Comparison of ENCODE assay signal across 1 cellular context in genomic region chr1:26692211-26692792, GRCh38.
TF ChIP-seq lines count a peak whose summit lies in the region.

No MANE protein-coding gene starts in this region.

TF ChIP-seq in HEK293, 187 proteins besides CTCF, POLR2A, EP300 and RAD21 (continued from another document and continues in another):
- TF ChIP-seq, protein P1, sequence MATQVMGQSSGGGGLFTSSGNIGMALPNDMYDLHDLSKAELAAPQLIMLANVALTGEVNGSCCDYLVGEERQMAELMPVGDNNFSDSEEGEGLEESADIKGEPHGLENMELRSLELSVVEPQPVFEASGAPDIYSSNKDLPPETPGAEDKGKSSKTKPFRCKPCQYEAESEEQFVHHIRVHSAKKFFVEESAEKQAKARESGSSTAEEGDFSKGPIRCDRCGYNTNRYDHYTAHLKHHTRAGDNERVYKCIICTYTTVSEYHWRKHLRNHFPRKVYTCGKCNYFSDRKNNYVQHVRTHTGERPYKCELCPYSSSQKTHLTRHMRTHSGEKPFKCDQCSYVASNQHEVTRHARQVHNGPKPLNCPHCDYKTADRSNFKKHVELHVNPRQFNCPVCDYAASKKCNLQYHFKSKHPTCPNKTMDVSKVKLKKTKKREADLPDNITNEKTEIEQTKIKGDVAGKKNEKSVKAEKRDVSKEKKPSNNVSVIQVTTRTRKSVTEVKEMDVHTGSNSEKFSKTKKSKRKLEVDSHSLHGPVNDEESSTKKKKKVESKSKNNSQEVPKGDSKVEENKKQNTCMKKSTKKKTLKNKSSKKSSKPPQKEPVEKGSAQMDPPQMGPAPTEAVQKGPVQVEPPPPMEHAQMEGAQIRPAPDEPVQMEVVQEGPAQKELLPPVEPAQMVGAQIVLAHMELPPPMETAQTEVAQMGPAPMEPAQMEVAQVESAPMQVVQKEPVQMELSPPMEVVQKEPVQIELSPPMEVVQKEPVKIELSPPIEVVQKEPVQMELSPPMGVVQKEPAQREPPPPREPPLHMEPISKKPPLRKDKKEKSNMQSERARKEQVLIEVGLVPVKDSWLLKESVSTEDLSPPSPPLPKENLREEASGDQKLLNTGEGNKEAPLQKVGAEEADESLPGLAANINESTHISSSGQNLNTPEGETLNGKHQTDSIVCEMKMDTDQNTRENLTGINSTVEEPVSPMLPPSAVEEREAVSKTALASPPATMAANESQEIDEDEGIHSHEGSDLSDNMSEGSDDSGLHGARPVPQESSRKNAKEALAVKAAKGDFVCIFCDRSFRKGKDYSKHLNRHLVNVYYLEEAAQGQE (tag by site-specific recombination; IDR thresholded peaks at IDR 0.05) = no peak
- TF ChIP-seq ZNF311 (tag by site-specific recombination; IDR thresholded peaks at IDR 0.05; ENCODE audit: borderline replicate concordance) (no peak), ZSCAN23 (tag by site-specific recombination; IDR thresholded peaks at IDR 0.05) (peak; percentile 62; the same call in 1 of the 2 replicates), ZNF302 (tag by site-specific recombination; IDR thresholded peaks at IDR 0.05; ENCODE audit: low read depth) (no peak), ZNF19 (tag by site-specific recombination; IDR thresholded peaks at IDR 0.05; ENCODE audit: low read depth) (no peak), ZNF530 (tag by site-specific recombination; IDR thresholded peaks at IDR 0.05; ENCODE audit: low read depth) (no peak), ZNF324 (tag by site-specific recombination; IDR thresholded peaks at IDR 0.05) (peak; percentile 86), ZNF623 (tag by site-specific recombination; IDR thresholded peaks at IDR 0.05) (no peak), ZNF175 (tag by site-specific recombination; IDR thresholded peaks at IDR 0.05) (no peak), ZBTB21 (tag by site-specific recombination; IDR thresholded peaks at IDR 0.05) (peak; percentile 33), PRDM1 (tag by site-specific recombination; IDR thresholded peaks at IDR 0.05) (peak; percentile 94), ZNF777 (tag by site-specific recombination; IDR thresholded peaks at IDR 0.05; ENCODE audit: borderline replicate concordance) (no peak), ZNF23 (tag by site-specific recombination; IDR thresholded peaks at IDR 0.05; ENCODE audit: borderline replicate concordance) (no peak), ZNF184 (tag by site-specific recombination; IDR thresholded peaks at IDR 0.05) (peak; percentile 85; the same call in 1 of the 2 replicates), ZNF830 (tag by site-specific recombination; IDR thresholded peaks at IDR 0.05; ENCODE audit: low read depth) (no peak), ZNF341 (tag by site-specific recombination; IDR thresholded peaks at IDR 0.05; ENCODE audit: low read depth) (peak; percentile 91), ZNF548 (tag by site-specific recombination; IDR thresholded peaks at IDR 0.05) (no peak), ZNF776 (tag by site-specific recombination; IDR thresholded peaks at IDR 0.05; ENCODE audit: borderline replicate concordance) (no peak), ZSCAN18 (tag by site-specific recombination; IDR thresholded peaks at IDR 0.05) (no peak), ZNF580 (tag by site-specific recombination; IDR thresholded peaks at IDR 0.05) (peak; percentile 92), KLF10 (tag by site-specific recombination; IDR thresholded peaks at IDR 0.05) (peak; percentile 28; the same call in 1 of the 2 replicates), ZNF621 (tag by site-specific recombination; IDR thresholded peaks at IDR 0.05) (no peak), ZFP69B (tag by site-specific recombination; IDR thresholded peaks at IDR 0.05) (peak; percentile 94), OVOL3 (tag by site-specific recombination; IDR thresholded peaks at IDR 0.05) (0 out of 2 replicates have a peak, but pooled peaks have one; percentile 33), ZNF600 (tag by site-specific recombination; IDR thresholded peaks at IDR 0.05) (peak; percentile 41), REPIN1 (tag by site-specific recombination; IDR thresholded peaks at IDR 0.05; ENCODE audit: low read depth) (no peak), ZNF514 (tag by site-specific recombination; IDR thresholded peaks at IDR 0.05) (no peak), ZBTB17 (tag by site-specific recombination; IDR thresholded peaks at IDR 0.05) (no peak; the same call in none of the 2 replicates), ZNF747 (tag by site-specific recombination; IDR thresholded peaks at IDR 0.05) (no peak), SALL2 (tag by site-specific recombination; IDR thresholded peaks at IDR 0.05; ENCODE audit: borderline replicate concordance) (no peak), ZNF423 (tag by site-specific recombination; IDR thresholded peaks at IDR 0.05) (no peak), ZNF174 (tag by site-specific recombination; IDR thresholded peaks at IDR 0.05) (no peak), ZFP3 (tag by site-specific recombination; IDR thresholded peaks at IDR 0.05; ENCODE audit: low read depth) (no peak), ZNF510 (tag by site-specific recombination; IDR thresholded peaks at IDR 0.05; ENCODE audit: insufficient replicate concordance) (no peak), GLI2 (tag by site-specific recombination; IDR thresholded peaks at IDR 0.05; ENCODE audit: borderline replicate concordance, low read depth) (no peak), ZXDB (tag by site-specific recombination; IDR thresholded peaks at IDR 0.05) (peak; percentile 74), MZF1 (tag by site-specific recombination; IDR thresholded peaks at IDR 0.05; ENCODE audit: borderline replicate concordance) (0 out of 2 replicates have a peak, but pooled peaks have one; percentile 12), FEZF1 (tag by site-specific recombination; IDR thresholded peaks at IDR 0.05) (peak; percentile 28), ZNF223 (tag by site-specific recombination; IDR thresholded peaks at IDR 0.05) (no peak), ZNF394 (tag by site-specific recombination; IDR thresholded peaks at IDR 0.05; ENCODE audit: borderline replicate concordance) (0 out of 2 replicates have a peak, but pooled peaks have one; percentile 41), ZNF501 (tag by site-specific recombination; IDR thresholded peaks at IDR 0.05) (no peak), SETDB1 (IDR thresholded peaks at IDR 0.05; ENCODE audit: insufficient read length, low read length) (peak; percentile 68), ZNF791 (tag by site-specific recombination; IDR thresholded peaks at IDR 0.05) (no peak), ZNF433 (tag by site-specific recombination; IDR thresholded peaks at IDR 0.05; ENCODE audit: low read depth) (no peak), GLIS1 (tag by site-specific recombination; IDR thresholded peaks at IDR 0.05) (peak; percentile 66; the same call in 1 of the 2 replicates), ZNF114 (tag by site-specific recombination; IDR thresholded peaks at IDR 0.05) (no peak), BCL11B (tag by site-specific recombination; IDR thresholded peaks at IDR 0.05; ENCODE audit: low read depth) (no peak)
- TF ChIP-seq, protein P2, sequence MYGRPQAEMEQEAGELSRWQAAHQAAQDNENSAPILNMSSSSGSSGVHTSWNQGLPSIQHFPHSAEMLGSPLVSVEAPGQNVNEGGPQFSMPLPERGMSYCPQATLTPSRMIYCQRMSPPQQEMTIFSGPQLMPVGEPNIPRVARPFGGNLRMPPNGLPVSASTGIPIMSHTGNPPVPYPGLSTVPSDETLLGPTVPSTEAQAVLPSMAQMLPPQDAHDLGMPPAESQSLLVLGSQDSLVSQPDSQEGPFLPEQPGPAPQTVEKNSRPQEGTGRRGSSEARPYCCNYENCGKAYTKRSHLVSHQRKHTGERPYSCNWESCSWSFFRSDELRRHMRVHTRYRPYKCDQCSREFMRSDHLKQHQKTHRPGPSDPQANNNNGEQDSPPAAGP (tag by site-specific recombination; IDR thresholded peaks at IDR 0.05) = peak; percentile 72
- TF ChIP-seq, protein P3, sequence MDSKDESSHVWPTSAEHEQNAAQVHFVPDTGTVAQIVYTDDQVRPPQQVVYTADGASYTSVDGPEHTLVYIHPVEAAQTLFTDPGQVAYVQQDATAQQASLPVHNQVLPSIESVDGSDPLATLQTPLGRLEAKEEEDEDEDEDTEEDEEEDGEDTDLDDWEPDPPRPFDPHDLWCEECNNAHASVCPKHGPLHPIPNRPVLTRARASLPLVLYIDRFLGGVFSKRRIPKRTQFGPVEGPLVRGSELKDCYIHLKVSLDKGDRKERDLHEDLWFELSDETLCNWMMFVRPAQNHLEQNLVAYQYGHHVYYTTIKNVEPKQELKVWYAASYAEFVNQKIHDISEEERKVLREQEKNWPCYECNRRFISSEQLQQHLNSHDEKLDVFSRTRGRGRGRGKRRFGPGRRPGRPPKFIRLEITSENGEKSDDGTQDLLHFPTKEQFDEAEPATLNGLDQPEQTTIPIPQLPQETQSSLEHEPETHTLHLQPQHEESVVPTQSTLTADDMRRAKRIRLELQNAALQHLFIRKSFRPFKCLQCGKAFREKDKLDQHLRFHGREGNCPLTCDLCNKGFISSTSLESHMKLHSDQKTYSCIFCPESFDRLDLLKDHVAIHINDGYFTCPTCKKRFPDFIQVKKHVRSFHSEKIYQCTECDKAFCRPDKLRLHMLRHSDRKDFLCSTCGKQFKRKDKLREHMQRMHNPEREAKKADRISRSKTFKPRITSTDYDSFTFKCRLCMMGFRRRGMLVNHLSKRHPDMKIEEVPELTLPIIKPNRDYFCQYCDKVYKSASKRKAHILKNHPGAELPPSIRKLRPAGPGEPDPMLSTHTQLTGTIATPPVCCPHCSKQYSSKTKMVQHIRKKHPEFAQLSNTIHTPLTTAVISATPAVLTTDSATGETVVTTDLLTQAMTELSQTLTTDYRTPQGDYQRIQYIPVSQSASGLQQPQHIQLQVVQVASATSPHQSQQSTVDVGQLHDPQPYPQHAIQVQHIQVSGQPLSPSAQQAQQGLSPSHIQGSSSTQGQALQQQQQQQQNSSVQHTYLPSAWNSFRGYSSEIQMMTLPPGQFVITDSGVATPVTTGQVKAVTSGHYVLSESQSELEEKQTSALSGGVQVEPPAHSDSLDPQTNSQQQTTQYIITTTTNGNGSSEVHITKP (tag by site-specific recombination; IDR thresholded peaks at IDR 0.05) = peak; percentile 83
- TF ChIP-seq, protein P4, sequence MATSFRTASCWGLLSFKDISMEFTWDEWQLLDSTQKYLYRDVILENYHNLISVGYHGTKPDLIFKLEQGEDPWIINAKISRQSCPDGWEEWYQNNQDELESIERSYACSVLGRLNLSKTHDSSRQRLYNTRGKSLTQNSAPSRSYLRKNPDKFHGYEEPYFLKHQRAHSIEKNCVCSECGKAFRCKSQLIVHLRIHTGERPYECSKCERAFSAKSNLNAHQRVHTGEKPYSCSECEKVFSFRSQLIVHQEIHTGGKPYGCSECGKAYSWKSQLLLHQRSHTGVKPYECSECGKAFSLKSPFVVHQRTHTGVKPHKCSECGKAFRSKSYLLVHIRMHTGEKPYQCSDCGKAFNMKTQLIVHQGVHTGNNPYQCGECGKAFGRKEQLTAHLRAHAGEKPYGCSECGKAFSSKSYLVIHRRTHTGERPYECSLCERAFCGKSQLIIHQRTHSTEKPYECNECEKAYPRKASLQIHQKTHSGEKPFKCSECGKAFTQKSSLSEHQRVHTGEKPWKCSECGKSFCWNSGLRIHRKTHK (tag by site-specific recombination; IDR thresholded peaks at IDR 0.05) = no peak
- TF ChIP-seq, protein P5, sequence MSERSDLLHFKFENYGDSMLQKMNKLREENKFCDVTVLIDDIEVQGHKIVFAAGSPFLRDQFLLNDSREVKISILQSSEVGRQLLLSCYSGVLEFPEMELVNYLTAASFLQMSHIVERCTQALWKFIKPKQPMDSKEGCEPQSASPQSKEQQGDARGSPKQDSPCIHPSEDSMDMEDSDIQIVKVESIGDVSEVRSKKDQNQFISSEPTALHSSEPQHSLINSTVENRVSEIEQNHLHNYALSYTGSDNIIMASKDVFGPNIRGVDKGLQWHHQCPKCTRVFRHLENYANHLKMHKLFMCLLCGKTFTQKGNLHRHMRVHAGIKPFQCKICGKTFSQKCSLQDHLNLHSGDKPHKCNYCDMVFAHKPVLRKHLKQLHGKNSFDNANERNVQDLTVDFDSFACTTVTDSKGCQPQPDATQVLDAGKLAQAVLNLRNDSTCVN (tag by site-specific recombination; optimal IDR thresholded peaks at IDR 0.05) = no peak
- TF ChIP-seq, protein P6, sequence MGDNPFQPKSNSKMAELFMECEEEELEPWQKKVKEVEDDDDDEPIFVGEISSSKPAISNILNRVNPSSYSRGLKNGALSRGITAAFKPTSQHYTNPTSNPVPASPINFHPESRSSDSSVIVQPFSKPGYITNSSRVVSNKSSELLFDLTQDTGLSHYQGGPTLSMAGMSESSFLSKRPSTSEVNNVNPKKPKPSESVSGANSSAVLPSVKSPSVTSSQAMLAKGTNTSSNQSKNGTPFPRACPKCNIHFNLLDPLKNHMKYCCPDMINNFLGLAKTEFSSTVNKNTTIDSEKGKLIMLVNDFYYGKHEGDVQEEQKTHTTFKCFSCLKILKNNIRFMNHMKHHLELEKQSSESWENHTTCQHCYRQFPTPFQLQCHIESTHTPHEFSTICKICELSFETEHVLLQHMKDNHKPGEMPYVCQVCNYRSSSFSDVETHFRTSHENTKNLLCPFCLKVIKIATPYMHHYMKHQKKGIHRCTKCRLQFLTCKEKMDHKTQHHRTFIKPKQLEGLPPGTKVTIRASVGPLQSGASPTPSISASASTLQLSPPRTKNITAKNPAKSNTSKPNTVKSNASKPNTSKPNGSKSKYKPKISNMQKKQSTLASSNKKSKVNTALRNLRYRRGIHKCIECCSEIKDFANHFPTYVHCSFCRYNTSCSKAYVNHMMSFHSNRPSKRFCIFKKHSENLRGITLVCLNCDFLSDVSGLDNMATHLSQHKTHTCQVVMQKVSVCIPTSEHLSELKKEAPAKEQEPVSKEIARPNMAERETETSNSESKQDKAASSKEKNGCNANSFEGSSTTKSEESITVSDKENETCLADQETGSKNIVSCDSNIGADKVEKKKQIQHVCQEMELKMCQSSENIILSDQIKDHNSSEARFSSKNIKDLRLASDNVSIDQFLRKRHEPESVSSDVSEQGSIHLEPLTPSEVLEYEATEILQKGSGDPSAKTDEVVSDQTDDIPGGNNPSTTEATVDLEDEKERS (tag by site-specific recombination; IDR thresholded peaks at IDR 0.05) = peak; percentile 55; the same call in 1 of the 2 replicates
